8 cellular contexts compared by ENCODE assay signal in the genomic region with DNA sequence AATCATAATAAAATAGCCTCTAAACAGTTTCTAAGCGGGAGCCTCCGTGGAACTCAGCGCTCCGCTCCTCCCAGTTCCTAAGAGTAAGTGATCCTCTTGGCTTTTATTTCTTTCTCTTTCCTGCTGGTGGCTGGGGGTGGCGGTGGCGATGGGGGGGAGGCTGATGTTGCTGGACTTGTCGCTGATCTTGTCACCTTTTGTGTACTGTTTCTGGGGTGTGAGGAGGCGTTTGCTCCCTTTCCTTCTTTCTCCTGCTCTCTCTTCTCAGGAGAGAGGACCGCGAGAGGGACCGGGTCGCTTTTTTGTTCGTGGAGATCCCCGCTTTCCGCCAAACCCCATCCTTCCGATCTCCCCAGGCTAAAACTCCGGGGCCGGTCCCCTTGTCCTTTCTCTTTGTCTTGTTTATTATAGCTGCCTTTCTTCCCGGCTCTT. TPM values are rescaled to one million over a fixed set of nuclear protein-coding genes. Genes with fewer than 3 reads are reported as not detected.
DNase-seq lines count a peak whose midpoint lies in the region; ATAC-seq and TF ChIP-seq lines count a peak whose summit lies in the region.

No MANE protein-coding gene starts in this region.

- CTCF ChIA-PET in activated CD4-positive, alpha-beta T cell treated with anti-CD3 and anti-CD28 coated beads, Interleukin-2, amount 10 ng/mL, durations not matched to agents 7 days and 5 days (lab: Charles Lee): interaction anchor here (1.4 to 1.5 kb wide), 2 partner anchors 10 to 19 kb away, joined by 4 to 5 read pairs; no protein-coding TSS in a partner anchor

- H3K4me3 ChIP-seq in gastroesophageal sphincter (peak overlapping the region; percentile 68 to 80), prostate gland (peak overlapping the region; percentile 43 to 52)

- H3K4me1 ChIP-seq in gastroesophageal sphincter (peaks cover 0 to 48% (median 10%) of the 10 kb centered on the region in 3 donors), prostate gland (replicated peaks) (no peaks in the 10 kb centered on the region)

- POLR2A ChIA-PET in activated CD4-positive, alpha-beta T cell treated with anti-CD3 and anti-CD28 coated beads, Interleukin-2, amount 10 ng/mL, durations not matched to agents 7 days and 5 days (lab: Charles Lee): no interaction called here

- H3K4me1 Mint-ChIP-seq in activated CD4-positive, alpha-beta T cell treated with anti-CD3 and anti-CD28 coated beads, Interleukin-2, amount 10 ng/mL, durations not matched to agents 7 days and 5 days: peaks cover 39% of the 10 kb centered on the region
- peaks cover 20% of the 10 kb centered on the region for H3K4me1 Mint-ChIP-seq in T-helper 17 cell

- DNase-seq in activated CD4-positive, alpha-beta T cell treated with anti-CD3 and anti-CD28 coated beads, Interleukin-2, amount 10 ng/mL, durations not matched to agents 7 days and 5 days: no peak
- no peak for DNase-seq in activated CD4-positive, alpha-beta T cell treated with anti-CD3 and anti-CD28 coated beads for 4 hours
- DNase-seq in T-helper 17 cell (no peak), prostate gland (ENCODE audit: low spot score) (no peak)

- no peaks in the 10 kb centered on the region for H3K9me3 Mint-ChIP-seq in activated CD4-positive, alpha-beta T cell treated with anti-CD3 and anti-CD28 coated beads, Interleukin-2, amount 10 ng/mL, durations not matched to agents 7 days and 5 days

- H3K27me3 Mint-ChIP-seq in activated CD4-positive, alpha-beta T cell treated with anti-CD3 and anti-CD28 coated beads, Interleukin-2, amount 10 ng/mL, durations not matched to agents 7 days and 5 days: peaks cover 90% of the 10 kb centered on the region
- H3K27me3 Mint-ChIP-seq in T-helper 17 cell: peaks cover 87% of the 10 kb centered on the region

- intact Hi-C loops in prostate gland (cut with DNase I): no loop called here

- 1% methylated on average over 16 to 19 of the region's 19 CpGs for WGBS in gastroesophageal sphincter (ENCODE audit: low coverage in 1 of 2), 2 donors
- WGBS in prostate gland: under 1% methylated on average over 19 of the region's 19 CpGs

- peak overlapping the region; percentile 91 for H3K27ac Mint-ChIP-seq in activated CD4-positive, alpha-beta T cell treated with anti-CD3 and anti-CD28 coated beads, Interleukin-2, amount 10 ng/mL, durations not matched to agents 7 days and 5 days
- H3K27ac Mint-ChIP-seq in T-helper 17 cell: peak overlapping the region; percentile 10

- TF ChIP-seq EP300 in gastroesophageal sphincter (IDR thresholded peaks at IDR 0.05): no peak

- ATAC-seq in T-helper 17 cell (no peak), gastroesophageal sphincter (no peak), HG03457 (IDR thresholded peaks at IDR 0.05; ENCODE audit: unreplicated experiment) (no peak), GM18909 (IDR thresholded peaks at IDR 0.05; ENCODE audit: poor library complexity, unreplicated experiment) (no peak), HG02759 (IDR thresholded peaks at IDR 0.05; ENCODE audit: unreplicated experiment) (no peak)

- TF ChIP-seq POLR2A in gastroesophageal sphincter (IDR thresholded peaks at IDR 0.05) (no peak), prostate gland (IDR thresholded peaks at IDR 0.05) (no peak)

- H3K36me3 ChIP-seq in gastroesophageal sphincter (no peaks in the 10 kb centered on the region), prostate gland (no peaks in the 10 kb centered on the region)

- H3K27me3 ChIP-seq in gastroesophageal sphincter: peaks cover 85% of the 10 kb centered on the region
- H3K27me3 ChIP-seq in prostate gland (replicated peaks; ENCODE audit: insufficient read depth): no peaks in the 10 kb centered on the region

- H3K9me3 ChIP-seq in T-helper 17 cell (ENCODE audit: control insufficient read depth, low read length, poor library complexity, severe bottlenecking): peaks cover 2% of the 10 kb centered on the region
- H3K9me3 ChIP-seq in gastroesophageal sphincter: no peaks in the 10 kb centered on the region
- no peaks in the 10 kb centered on the region for H3K9me3 ChIP-seq in prostate gland

- peak overlapping the region; percentile 90 for H3K4me3 Mint-ChIP-seq in activated CD4-positive, alpha-beta T cell treated with anti-CD3 and anti-CD28 coated beads, Interleukin-2, amount 10 ng/mL, durations not matched to agents 7 days and 5 days
- H3K4me3 Mint-ChIP-seq in T-helper 17 cell: peak overlapping the region; percentile 84

- TF ChIP-seq CTCF in gastroesophageal sphincter (IDR thresholded peaks at IDR 0.05) (no peak), prostate gland (IDR thresholded peaks at IDR 0.05) (no peak)

- peak overlapping the region in 3 of 4 donors; percentile 79 to 86 (median 82) for H3K27ac ChIP-seq in gastroesophageal sphincter
- peak overlapping the region; percentile 85 to 87 for H3K27ac ChIP-seq in prostate gland

- peaks cover 2% of the 10 kb centered on the region for H3K36me3 Mint-ChIP-seq in activated CD4-positive, alpha-beta T cell treated with anti-CD3 and anti-CD28 coated beads, Interleukin-2, amount 10 ng/mL, durations not matched to agents 7 days and 5 days (ENCODE audit: low read depth)
- H3K36me3 Mint-ChIP-seq in T-helper 17 cell (ENCODE audit: low read depth): peaks cover 9% of the 10 kb centered on the region

RNA-seq across cellular contexts. Expression of gene PROX1, which starts 0.9 kb away (rescaled TPM):
- total RNA-seq in activated CD4-positive, alpha-beta T cell treated with anti-CD3 and anti-CD28 coated beads, Interleukin-2, amount 10 ng/mL, durations not matched to agents 7 days and 5 days: under 1 TPM; 0.02 to 0.15 TPM
- total RNA-seq in T-helper 17 cell: not detected
- total RNA-seq in gastroesophageal sphincter: 1 to 10 TPM; 1.9 to 3.2 (median 2.5) TPM
- total RNA-seq in prostate gland: 1 to 10 TPM; 1.1 to 6.2 TPM
